In genomic region chr4:24914460-24914859, GRCh38 we compare ENCODE assay signal across 17 cellular contexts. TPM values are rescaled to one million over a fixed set of nuclear protein-coding genes. Genes with fewer than 3 reads are reported as not detected.
"Had no signal": no experiment of that assay in that cellular context is flagged by ENCODE, and none has a peak within 500 bp of the region (broad histone marks: within the 10 kb centered on the region; RNA-seq: fewer than 3 reads in every experiment).

No MANE protein-coding gene starts in this region.

- DNase-seq: activated T-cell treated with anti-CD3 and anti-CD28 coated beads, Interleukin-2, amount 50 U/mL, for 1 hour; adrenal gland; colonic mucosa; kidney; left lung; naive thymus-derived CD4-positive, alpha-beta T cell; retina; spleen; stimulated activated CD4-positive, alpha-beta T cell treated with anti-CD3 and anti-CD28 coated beads, Interleukin-4, amount 100 ng/mL, for 24 hours; stimulated activated naive CD8-positive, alpha-beta T cell treated with anti-CD3 and anti-CD28 coated beads, Interleukin-15, Interleukin-2, amounts not matched to agents 100 U/mL and 50 U/mL, for 24 hours; T-helper 1 cell; upper lobe of right lung had no signal

- H3K27ac Mint-ChIP-seq: activated naive CD4-positive, alpha-beta T cell treated with anti-CD3 and anti-CD28 coated beads, Interleukin-2, amount 50 U/mL, for 72 hours; naive thymus-derived CD4-positive, alpha-beta T cell; neural progenitor cell; WTC11 had no signal

- H3K27ac ChIP-seq: adrenal gland, colonic mucosa, dorsolateral prefrontal cortex, left lung, neural progenitor cell, spleen, upper lobe of right lung had no signal

- H3K4me1 ChIP-seq: colonic mucosa, upper lobe of right lung had no signal

- H3K4me3 Mint-ChIP-seq: naive thymus-derived CD4-positive, alpha-beta T cell; WTC11 had no signal

- H3K36me3 ChIP-seq: adrenal gland, colonic mucosa, neural progenitor cell had no signal

- H3K4me2 ChIP-seq: neural progenitor cell had no signal

- H2AFZ ChIP-seq: neural progenitor cell had no signal

- H3K9ac ChIP-seq: neural progenitor cell had no signal

- H3K4me3 ChIP-seq: adrenal gland, colonic mucosa, dorsolateral prefrontal cortex, left lung, lung, neural progenitor cell, spleen, upper lobe of right lung had no signal

- H3K9me3 ChIP-seq: colonic mucosa, upper lobe of right lung had no signal

- H3K27me3 ChIP-seq: adrenal gland, colonic mucosa, dorsolateral prefrontal cortex, upper lobe of right lung had no signal

- ATAC-seq: activated naive CD4-positive, alpha-beta T cell treated with anti-CD3 and anti-CD28 coated beads, Interleukin-2, amount 50 U/mL, for 72 hours; left lung; naive thymus-derived CD4-positive, alpha-beta T cell; upper lobe of right lung had no signal

RNA-seq across cellular contexts. Expression of gene CCDC149, which starts 1.6 kb away (rescaled TPM):
- polyA plus RNA-seq: naive thymus-derived CD4-positive, alpha-beta T cell had no signal
